Comparison of ENCODE assay signal across 8 cellular contexts in the genomic region with DNA sequence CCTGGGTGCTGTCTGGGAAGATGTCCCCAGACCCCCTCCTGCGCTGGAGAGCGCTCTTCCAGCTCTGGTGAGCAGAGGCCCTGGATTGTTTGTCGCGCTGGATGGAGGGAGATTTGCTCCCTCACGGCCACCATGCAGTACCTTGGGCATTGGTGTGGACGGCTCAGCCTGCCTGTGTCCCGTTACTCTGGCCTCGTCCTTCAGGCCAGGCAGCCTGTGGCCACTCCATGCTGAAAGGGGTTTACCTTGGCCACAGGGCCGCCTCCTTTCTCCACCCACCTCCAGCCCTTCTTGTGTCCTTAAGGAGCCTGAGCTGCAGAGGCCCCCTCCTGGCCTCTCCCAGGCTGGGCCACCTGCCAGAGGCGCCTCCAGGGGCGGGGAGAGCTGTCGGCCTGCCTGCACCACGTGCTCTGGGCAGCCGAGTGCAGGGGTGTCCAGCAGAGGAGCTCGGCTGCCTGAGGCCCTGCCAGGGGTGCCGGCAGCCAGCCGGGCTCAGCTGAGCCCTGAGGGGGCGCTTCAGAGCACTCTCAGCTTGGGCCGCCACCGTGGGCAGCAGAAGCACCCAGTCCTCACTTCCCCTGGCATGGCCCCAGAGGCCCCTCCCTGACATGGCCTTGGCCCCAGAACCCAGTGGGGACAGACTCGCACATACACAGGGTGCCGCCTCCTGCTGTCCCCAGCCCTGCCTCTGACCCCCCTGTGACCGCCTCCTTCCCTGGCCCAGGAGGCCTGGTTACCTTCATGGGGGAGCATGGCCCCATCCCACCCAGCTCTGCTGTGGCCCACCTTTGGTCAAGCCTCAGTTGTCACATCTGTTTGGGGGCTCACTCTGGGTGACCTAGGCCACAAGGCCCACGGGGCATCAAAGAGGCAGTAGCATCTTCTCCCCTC. TPM values are rescaled to one million over a fixed set of nuclear protein-coding genes. Genes with fewer than 3 reads are reported as not detected.
DNase-seq lines count a peak whose midpoint lies in the region; ATAC-seq, FAIRE-seq and TF ChIP-seq lines count a peak whose summit lies in the region.

No MANE protein-coding gene starts in this region.

- H3K27ac ChIP-seq in adrenal gland (peak overlapping the region in 2 of 5 donors; percentile 58 to 88), small intestine (ENCODE audit: low read depth in 1 of 2, low read length in 1 of 2) (no peak overlapping the region)

- peaks cover 17% of the 10 kb centered on the region for H3K4me1 Mint-ChIP-seq in CD14-positive monocyte

- no peak for TF ChIP-seq CTCF in CD14-positive monocyte (IDR thresholded peaks at IDR 0.05)
- TF ChIP-seq CTCF in adrenal gland (IDR thresholded peaks at IDR 0.05) = peak; percentile 20 to 73 (median 44)

- WGBS in adrenal gland, 4 donors = 23 to 43% (median 35%) methylated on average over 10 to 24 of the region's 24 CpGs
- WGBS in small intestine, 3 donors = 33 to 45% (median 41%) methylated on average over 24 of the region's 24 CpGs

- peaks cover 0 to 9% (median 6%) of the 10 kb centered on the region in 7 donors for H3K9me3 Mint-ChIP-seq in CD14-positive monocyte

- H3K9me3 ChIP-seq in adrenal gland (replicated peaks in 1 of 3) (no peaks in the 10 kb centered on the region), small intestine (ENCODE audit: control insufficient read depth, low read depth) (no peaks in the 10 kb centered on the region)

- H3K4me3 Mint-ChIP-seq in CD14-positive monocyte = peak overlapping the region; percentile 67 to 73

- DNase-seq in CD14-positive monocyte (ENCODE audit: low spot score) (peak; percentile 45), HTR-8/SVneo (ENCODE audit: insufficient read length, low spot score) (no peak), adrenal gland (peak; percentile 83 to 93 (median 90)), hepatic stellate cell (ENCODE audit: low spot score) (peak; percentile 92), small intestine (peak; percentile 58), middle frontal gyrus (ENCODE audit: extremely low spot score, low spot score) (no peak), NCI-H524 treated with DMSO at 0.1 percent for 48 hours (lab: John Stamatoyannopoulos, UW) (no peak)

- H3K36me3 ChIP-seq in adrenal gland (replicated peaks in 1 of 2) = peaks cover 0 to 27% of the 10 kb centered on the region in 2 donors
- H3K36me3 ChIP-seq in small intestine (ENCODE audit: control insufficient read depth in 2 of 2, insufficient read depth in 2 of 2, low read length in 2 of 2) = peaks cover 3 to 7% of the 10 kb centered on the region in 2 donors

- no peak overlapping the region for H3K27ac Mint-ChIP-seq in CD14-positive monocyte

- H3K27me3 Mint-ChIP-seq in CD14-positive monocyte (ENCODE audit: low read depth in 3 of 3) = peaks cover 35 to 56% (median 36%) of the 10 kb centered on the region in 3 donors

- H3K36me3 Mint-ChIP-seq in CD14-positive monocyte = peaks cover 0 to 3% of the 10 kb centered on the region in 2 donors

- peak; percentile 10 to 13 for TF ChIP-seq POLR2A in adrenal gland (IDR thresholded peaks at IDR 0.05)

- H3K4me3 ChIP-seq in adrenal gland (no peak overlapping the region), small intestine (ENCODE audit: low read depth in 1 of 2, low read length in 2 of 2) (no peak overlapping the region)

- intact Hi-C loops in CD14-positive monocyte (cut with micrococcal nuclease) = loop anchor here (5.0 kb wide), 2 partner anchors 243 to 352 kb away; a partner anchor contains a TSS
- intact Hi-C loops in adrenal gland (cut with DNase I) = loop anchor here (2.0 to 5.0 kb wide), 4 partner anchors 347 to 722 kb away; a partner anchor contains a TSS

- ATAC-seq in HG03097 (IDR thresholded peaks at IDR 0.05; ENCODE audit: low FRiP score, unreplicated experiment) = no peak

- no peaks in the 10 kb centered on the region for H3K27me3 ChIP-seq in adrenal gland
- H3K27me3 ChIP-seq in small intestine (ENCODE audit: control insufficient read depth in 2 of 2, insufficient read depth in 2 of 2, low read length in 2 of 2) = peaks cover 0 to 5% of the 10 kb centered on the region in 2 donors

- peaks cover 24 to 36% of the 10 kb centered on the region in 2 donors for H3K4me1 ChIP-seq in adrenal gland (replicated peaks in 1 of 2)
- peaks cover 3 to 6% of the 10 kb centered on the region in 2 donors for H3K4me1 ChIP-seq in small intestine (ENCODE audit: control insufficient read depth in 2 of 2, insufficient read depth in 1 of 2, low read depth in 1 of 2, low read length in 1 of 2)

- FAIRE-seq in HTR-8/SVneo (lab: Jason Lieb, UNC) (peak; percentile 48), small intestine (lab: Jason Lieb, UNC) (no peak)

RNA-seq across cellular contexts. Expression of a gene that starts 3.4 kb away (rescaled TPM):
- polyA plus RNA-seq in CD14-positive monocyte = not detected
- 100 to 1,000 TPM in 4 of 8 donors, 10 to 100 TPM in 4; 74.3 to 149 (median 103) TPM for total RNA-seq in adrenal gland
- 10 to 100 TPM; 12.1 to 42.9 (median 29.5) TPM for polyA plus RNA-seq in adrenal gland
- 10 to 100 TPM in 1 of 3 donors, 1 to 10 TPM in 2; 6.2 to 24.6 (median 6.7) TPM for polyA plus RNA-seq in small intestine

RNA-seq across cellular contexts. Expression of a gene that starts 30.8 kb away (rescaled TPM):
- polyA plus RNA-seq in CD14-positive monocyte = 1 to 10 TPM; 3.9 to 5.2 TPM
- 10 to 100 TPM; 10.9 to 41.3 (median 22.7) TPM for total RNA-seq in adrenal gland
- polyA plus RNA-seq in adrenal gland = 10 to 100 TPM; 23.0 to 52.5 (median 38.4) TPM
- 10 to 100 TPM; 14.6 to 18.6 (median 16.8) TPM for polyA plus RNA-seq in small intestine

RNA-seq across cellular contexts. Expression of a gene that starts 59.5 kb away (rescaled TPM):
- polyA plus RNA-seq in CD14-positive monocyte = not detected
- not detected for total RNA-seq in adrenal gland
- not detected for polyA plus RNA-seq in adrenal gland
- under 1 TPM in 1 of 3 donors, not detected in 2; 0.37 TPM for polyA plus RNA-seq in small intestine

Comparison
In these comparisons a context has a peak if more than half of its experiments do, and no peak if none do; other contexts are left out.
1. DNase-seq: peak in CD14-positive monocyte (single experiment), adrenal gland (7 of 7), hepatic stellate cell (single experiment) and small intestine (single experiment); none in HTR-8/SVneo (single experiment), middle frontal gyrus (single experiment) and NCI-H524 treated with DMSO at 0.1 percent for 48 hours (single experiment).
2. RNA of a gene that starts 3.4 kb away (polyA plus RNA-seq): 12.1 to 42.9 TPM in adrenal gland and 6.2 to 24.6 TPM in small intestine; not detected in CD14-positive monocyte; every median in the first group is over 4 times any median in the second.